ENCODE assay signal across 32 cellular contexts in the genomic region with DNA sequence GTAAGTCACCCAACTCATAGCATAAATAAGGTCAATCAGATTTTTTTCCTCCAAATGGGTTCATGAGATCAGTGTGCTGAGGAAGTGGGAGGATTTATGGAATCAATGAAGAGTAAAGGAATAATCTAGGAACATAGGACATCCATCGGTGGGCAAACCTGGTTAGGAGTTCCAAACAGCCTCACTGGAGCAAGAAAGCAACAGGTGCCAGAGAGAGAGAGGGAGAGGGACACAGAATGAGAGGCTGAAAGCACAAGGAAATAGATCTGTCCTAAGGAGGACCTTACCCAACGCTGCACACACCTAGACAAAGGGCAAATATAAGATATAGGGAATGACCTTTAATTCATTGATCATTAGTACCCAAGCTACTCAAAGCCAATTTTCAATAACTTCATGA.
"Had no signal": no experiment of that assay in that cellular context is flagged by ENCODE, and none has a peak within 500 bp of the region (broad histone marks: within the 10 kb centered on the region; RNA-seq: fewer than 3 reads in every experiment).

No MANE protein-coding gene starts in this region.

- H3K9me3 ChIP-seq: MG63 had no signal

- DNase-seq: Karpas-422, Kasumi-1, MG63, MM.1S, MV-4-11, NCI-H1048, NCI-H1092, NCI-H1092 treated with DMSO at 0.1 percent for 48 hours, NCI-H1105, NCI-H1105 treated with DMSO at 0.1 percent for 48 hours, NCI-H1417, NCI-H1417 treated with DMSO at 0.1 percent for 48 hours, NCI-H1436, NCI-H1436 treated with DMSO at 0.1 percent for 48 hours, NCI-H146, NCI-H187, NCI-H187 treated with DMSO at 0.1 percent for 48 hours, NCI-H1930, NCI-H2029, NCI-H2029 treated with DMSO at 0.1 percent for 48 hours, NCI-H2081, NCI-H2081 treated with DMSO at 0.1 percent for 48 hours, NCI-H2107, NCI-H2171, NCI-H2227 treated with DMSO at 0.1 percent for 48 hours, NCI-H226, NCI-H345, NCI-H446, NCI-H446 treated with DMSO at 0.1 percent for 48 hours, NCI-H510A, NCI-H510A treated with DMSO at 0.1 percent for 48 hours had no signal

- H3K27ac ChIP-seq: KMS-11 had no signal

- H3K36me3 ChIP-seq: MG63 had no signal

- H3K4me3 ChIP-seq: MG63 had no signal

- H3K27me3 ChIP-seq: MG63 had no signal
